In genomic region chr12:122265931-122266771, GRCh38 we compare ENCODE assay signal across 1 cellular context.
TF ChIP-seq lines count a peak whose summit lies in the region.

Gene VPS33A, minus strand, starts transcription at chr12:122266494. Its CDS starts 86 bp downstream, at chr12:122266408.

TF ChIP-seq in WTC11, 78 proteins besides CTCF, POLR2A, EP300 and RAD21 (continued from another document):
- TF ChIP-seq ZMAT4 (CRISPR knock-in tag; IDR thresholded peaks at IDR 0.05) (no peak), TEAD4 (CRISPR knock-in tag; IDR thresholded peaks at IDR 0.05) (no peak), ZNF232 (CRISPR knock-in tag; IDR thresholded peaks at IDR 0.05) (peak; percentile 45; the same call in 1 of the 2 replicates), IRF2 (CRISPR knock-in tag; IDR thresholded peaks at IDR 0.05; ENCODE audit: borderline replicate concordance, low read depth) (no peak), AR (CRISPR knock-in tag; IDR thresholded peaks at IDR 0.05) (no peak), EMX1 (CRISPR knock-in tag; IDR thresholded peaks at IDR 0.05) (no peak), ZNF138 (CRISPR knock-in tag; conservative IDR thresholded peaks at IDR 0.05) (no peak), JAZF1 (CRISPR knock-in tag; IDR thresholded peaks at IDR 0.05) (no peak), CBFB (CRISPR knock-in tag; IDR thresholded peaks at IDR 0.05; ENCODE audit: low read depth) (peak; percentile 97), GTF2I (CRISPR knock-in tag; conservative IDR thresholded peaks at IDR 0.05) (no peak), ZBTB21 (CRISPR knock-in tag; IDR thresholded peaks at IDR 0.05; ENCODE audit: borderline replicate concordance) (peak; percentile 58; the same call in 1 of the 2 replicates), ZNF396 (CRISPR knock-in tag; IDR thresholded peaks at IDR 0.05; ENCODE audit: borderline replicate concordance) (no peak), SP1 (CRISPR knock-in tag; conservative IDR thresholded peaks at IDR 0.05) (peak; percentile 90), MXD4 (CRISPR knock-in tag; IDR thresholded peaks at IDR 0.05; ENCODE audit: borderline replicate concordance) (no peak), RORB (CRISPR knock-in tag; IDR thresholded peaks at IDR 0.05) (no peak), ZNF416 (CRISPR knock-in tag; IDR thresholded peaks at IDR 0.05) (0 out of 2 replicates have a peak, but pooled peaks have one; percentile 71), E2F5 (CRISPR knock-in tag; IDR thresholded peaks at IDR 0.05) (peak; percentile 56; the same call in 1 of the 2 replicates), FOXP1 (CRISPR knock-in tag; IDR thresholded peaks at IDR 0.05; ENCODE audit: borderline replicate concordance) (peak; percentile 72; the same call in 1 of the 2 replicates), ZNF219 (CRISPR knock-in tag; IDR thresholded peaks at IDR 0.05; ENCODE audit: borderline replicate concordance) (no peak), E2F4 (CRISPR knock-in tag; IDR thresholded peaks at IDR 0.05; ENCODE audit: borderline replicate concordance, low read depth) (no peak), GABPB1 (CRISPR knock-in tag; IDR thresholded peaks at IDR 0.05) (no peak; the same call in none of the 2 replicates), RELA (CRISPR knock-in tag; IDR thresholded peaks at IDR 0.05; ENCODE audit: borderline replicate concordance) (no peak), TCF7 (CRISPR knock-in tag; IDR thresholded peaks at IDR 0.05; ENCODE audit: low read depth) (no peak), CREM (CRISPR knock-in tag; IDR thresholded peaks at IDR 0.05) (peak; percentile 85), NFYB (CRISPR knock-in tag; conservative IDR thresholded peaks at IDR 0.05; ENCODE audit: low read depth) (no peak; the same call in 1 of the 2 replicates), HMGXB4 (CRISPR knock-in tag; IDR thresholded peaks at IDR 0.05) (peak; percentile 72; the same call in 1 of the 2 replicates)
- TF ChIP-seq, protein P1, sequence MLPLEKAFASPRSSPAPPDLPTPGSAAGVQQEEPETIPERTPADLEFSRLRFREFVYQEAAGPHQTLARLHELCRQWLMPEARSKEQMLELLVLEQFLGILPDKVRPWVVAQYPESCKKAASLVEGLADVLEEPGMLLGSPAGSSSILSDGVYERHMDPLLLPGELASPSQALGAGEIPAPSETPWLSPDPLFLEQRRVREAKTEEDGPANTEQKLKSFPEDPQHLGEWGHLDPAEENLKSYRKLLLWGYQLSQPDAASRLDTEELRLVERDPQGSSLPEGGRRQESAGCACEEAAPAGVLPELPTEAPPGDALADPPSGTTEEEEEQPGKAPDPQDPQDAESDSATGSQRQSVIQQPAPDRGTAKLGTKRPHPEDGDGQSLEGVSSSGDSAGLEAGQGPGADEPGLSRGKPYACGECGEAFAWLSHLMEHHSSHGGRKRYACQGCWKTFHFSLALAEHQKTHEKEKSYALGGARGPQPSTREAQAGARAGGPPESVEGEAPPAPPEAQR (CRISPR knock-in tag; IDR thresholded peaks at IDR 0.05) = no peak
- TF ChIP-seq, protein P2, sequence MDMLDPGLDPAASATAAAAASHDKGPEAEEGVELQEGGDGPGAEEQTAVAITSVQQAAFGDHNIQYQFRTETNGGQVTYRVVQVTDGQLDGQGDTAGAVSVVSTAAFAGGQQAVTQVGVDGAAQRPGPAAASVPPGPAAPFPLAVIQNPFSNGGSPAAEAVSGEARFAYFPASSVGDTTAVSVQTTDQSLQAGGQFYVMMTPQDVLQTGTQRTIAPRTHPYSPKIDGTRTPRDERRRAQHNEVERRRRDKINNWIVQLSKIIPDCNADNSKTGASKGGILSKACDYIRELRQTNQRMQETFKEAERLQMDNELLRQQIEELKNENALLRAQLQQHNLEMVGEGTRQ (CRISPR knock-in tag; IDR thresholded peaks at IDR 0.05) = peak; percentile 100
- TF ChIP-seq, protein P3, sequence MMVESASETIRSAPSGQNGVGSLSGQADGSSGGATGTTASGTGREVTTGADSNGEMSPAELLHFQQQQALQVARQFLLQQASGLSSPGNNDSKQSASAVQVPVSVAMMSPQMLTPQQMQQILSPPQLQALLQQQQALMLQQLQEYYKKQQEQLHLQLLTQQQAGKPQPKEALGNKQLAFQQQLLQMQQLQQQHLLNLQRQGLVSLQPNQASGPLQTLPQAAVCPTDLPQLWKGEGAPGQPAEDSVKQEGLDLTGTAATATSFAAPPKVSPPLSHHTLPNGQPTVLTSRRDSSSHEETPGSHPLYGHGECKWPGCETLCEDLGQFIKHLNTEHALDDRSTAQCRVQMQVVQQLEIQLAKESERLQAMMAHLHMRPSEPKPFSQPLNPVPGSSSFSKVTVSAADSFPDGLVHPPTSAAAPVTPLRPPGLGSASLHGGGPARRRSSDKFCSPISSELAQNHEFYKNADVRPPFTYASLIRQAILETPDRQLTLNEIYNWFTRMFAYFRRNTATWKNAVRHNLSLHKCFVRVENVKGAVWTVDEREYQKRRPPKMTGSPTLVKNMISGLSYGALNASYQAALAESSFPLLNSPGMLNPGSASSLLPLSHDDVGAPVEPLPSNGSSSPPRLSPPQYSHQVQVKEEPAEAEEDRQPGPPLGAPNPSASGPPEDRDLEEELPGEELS (CRISPR knock-in tag; IDR thresholded peaks at IDR 0.05) = 0 out of 2 replicates have a peak, but pooled peaks have one; percentile 52
- TF ChIP-seq, protein P4, sequence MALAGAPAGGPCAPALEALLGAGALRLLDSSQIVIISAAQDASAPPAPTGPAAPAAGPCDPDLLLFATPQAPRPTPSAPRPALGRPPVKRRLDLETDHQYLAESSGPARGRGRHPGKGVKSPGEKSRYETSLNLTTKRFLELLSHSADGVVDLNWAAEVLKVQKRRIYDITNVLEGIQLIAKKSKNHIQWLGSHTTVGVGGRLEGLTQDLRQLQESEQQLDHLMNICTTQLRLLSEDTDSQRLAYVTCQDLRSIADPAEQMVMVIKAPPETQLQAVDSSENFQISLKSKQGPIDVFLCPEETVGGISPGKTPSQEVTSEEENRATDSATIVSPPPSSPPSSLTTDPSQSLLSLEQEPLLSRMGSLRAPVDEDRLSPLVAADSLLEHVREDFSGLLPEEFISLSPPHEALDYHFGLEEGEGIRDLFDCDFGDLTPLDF (CRISPR knock-in tag; IDR thresholded peaks at IDR 0.05) = no peak
- TF ChIP-seq, protein P5, sequence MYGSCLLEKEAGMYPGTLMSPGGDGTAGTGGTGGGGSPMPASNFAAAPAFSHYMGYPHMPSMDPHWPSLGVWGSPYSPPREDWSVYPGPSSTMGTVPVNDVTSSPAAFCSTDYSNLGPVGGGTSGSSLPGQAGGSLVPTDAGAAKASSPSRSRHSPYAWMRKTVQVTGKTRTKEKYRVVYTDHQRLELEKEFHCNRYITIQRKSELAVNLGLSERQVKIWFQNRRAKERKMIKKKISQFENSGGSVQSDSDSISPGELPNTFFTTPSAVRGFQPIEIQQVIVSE (CRISPR knock-in tag; IDR thresholded peaks at IDR 0.05; ENCODE audit: borderline replicate concordance) = no peak
- TF ChIP-seq, protein P6, sequence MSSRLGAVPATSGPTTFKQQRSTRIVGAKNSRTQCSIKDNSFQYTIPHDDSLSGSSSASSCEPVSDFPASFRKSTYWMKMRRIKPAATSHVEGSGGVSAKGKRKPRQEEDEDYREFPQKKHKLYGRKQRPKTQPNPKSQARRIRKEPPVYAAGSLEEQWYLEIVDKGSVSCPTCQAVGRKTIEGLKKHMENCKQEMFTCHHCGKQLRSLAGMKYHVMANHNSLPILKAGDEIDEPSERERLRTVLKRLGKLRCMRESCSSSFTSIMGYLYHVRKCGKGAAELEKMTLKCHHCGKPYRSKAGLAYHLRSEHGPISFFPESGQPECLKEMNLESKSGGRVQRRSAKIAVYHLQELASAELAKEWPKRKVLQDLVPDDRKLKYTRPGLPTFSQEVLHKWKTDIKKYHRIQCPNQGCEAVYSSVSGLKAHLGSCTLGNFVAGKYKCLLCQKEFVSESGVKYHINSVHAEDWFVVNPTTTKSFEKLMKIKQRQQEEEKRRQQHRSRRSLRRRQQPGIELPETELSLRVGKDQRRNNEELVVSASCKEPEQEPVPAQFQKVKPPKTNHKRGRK (CRISPR knock-in tag; IDR thresholded peaks at IDR 0.05; ENCODE audit: borderline replicate concordance) = no peak
